ENCODE assay signal across 19 cellular contexts in genomic region chr2:106176446-106177110, GRCh38. TPM values are rescaled to one million over a fixed set of nuclear protein-coding genes. Genes with fewer than 3 reads are reported as not detected.
DNase-seq lines count a peak whose midpoint lies in the region; ATAC-seq, FAIRE-seq and TF ChIP-seq lines count a peak whose summit lies in the region.
"Had no signal": no experiment of that assay in that cellular context is flagged by ENCODE, and none has a peak within 500 bp of the region (broad histone marks: within the 10 kb centered on the region; RNA-seq: fewer than 3 reads in every experiment).

No MANE protein-coding gene starts in this region.

- H3K4ac ChIP-seq in trophoblast cell (ENCODE audit: low read depth, low read length), result peak overlapping the region; percentile 14

- H3K4me3 ChIP-seq in CD4-positive, alpha-beta memory T cell (ENCODE audit: low read length in 2 of 2), result no peak overlapping the region
- H3K4me3 ChIP-seq in HEK293 (ENCODE audit: low read depth, low read length) (no peak overlapping the region), bronchial epithelial cell (ENCODE audit: low read depth, low read length) (no peak overlapping the region), trophoblast cell (ENCODE audit: low read depth, low read length) (no peak overlapping the region)
- H3K4me3 ChIP-seq: GM12878 had no signal

- H3K23ac ChIP-seq in trophoblast cell (ENCODE audit: low read length), result no peak overlapping the region

- H3K9me3 Mint-ChIP-seq in CD4-positive, alpha-beta memory T cell, result no peaks in the 10 kb centered on the region
- H3K9me3 Mint-ChIP-seq in stimulated activated naive B cell treated with anti-CD40 and anti-IgM and Interleukin-4, amounts not matched to agents 10 μg/mL and 1 μg/mL and 100 μg/mL, for 72 hours, result no peaks in the 10 kb centered on the region
- no peaks in the 10 kb centered on the region for H3K9me3 Mint-ChIP-seq in activated naive CD8-positive, alpha-beta T cell treated with anti-CD3 and anti-CD28 coated beads, Interleukin-2, amount 50 U/mL, for 24 hours

- H2BK5ac ChIP-seq in trophoblast cell (ENCODE audit: low read depth, low read length, poor library complexity), result no peak overlapping the region

- CTCF ChIA-PET in CD4-positive, alpha-beta memory T cell (lab: Charles Lee; ENCODE audit: partially characterized antibody), result no interaction called here
- CTCF ChIA-PET in HEK293 (lab: Yijun Ruan, JAX), result interaction anchor here (0.7 to 1.0 kb wide), 2 partner anchors 17 to 72 kb away, joined by 3 read pairs; no protein-coding TSS in a partner anchor

- WGBS in trophoblast cell (ENCODE audit: extremely low coverage, insufficient coverage, insufficient read length), result no CpG with 5 or more reads among the region's 10 CpGs

- H3K18ac ChIP-seq in trophoblast cell (ENCODE audit: low read length), result no peak overlapping the region

- H2AFZ ChIP-seq in trophoblast cell (ENCODE audit: insufficient read depth, low read length, poor library complexity), result no peak overlapping the region

- no peaks in the 10 kb centered on the region for H3K9me3 ChIP-seq in CD4-positive, alpha-beta memory T cell (ENCODE audit: control insufficient read depth in 1 of 2, low read length in 2 of 2)
- H3K9me3 ChIP-seq in HEK293 (ENCODE audit: control insufficient read depth, insufficient read depth, low read depth, low read length), result no peaks in the 10 kb centered on the region
- no peaks in the 10 kb centered on the region for H3K9me3 ChIP-seq in trophoblast cell (ENCODE audit: insufficient read depth, low read depth, low read length)
- H3K9me3 ChIP-seq: BE2C, SK-N-SH had no signal

- H3K27me3 Mint-ChIP-seq in CD4-positive, alpha-beta memory T cell, result no peaks in the 10 kb centered on the region
- H3K27me3 Mint-ChIP-seq in stimulated activated naive B cell treated with anti-CD40 and anti-IgM and Interleukin-4, amounts not matched to agents 10 μg/mL and 1 μg/mL and 100 μg/mL, for 72 hours, result no peaks in the 10 kb centered on the region
- H3K27me3 Mint-ChIP-seq in activated naive CD8-positive, alpha-beta T cell treated with anti-CD3 and anti-CD28 coated beads, Interleukin-2, amount 50 U/mL, for 24 hours, result no peaks in the 10 kb centered on the region

- no peak overlapping the region for H4K8ac ChIP-seq in trophoblast cell (ENCODE audit: low read depth, low read length)

- intact Hi-C loops in CD4-positive, alpha-beta memory T cell (cut with micrococcal nuclease), result no loop called here

- H2AK5ac ChIP-seq in trophoblast cell (ENCODE audit: low read length), result no peak overlapping the region

- no peak overlapping the region for H3K4me3 Mint-ChIP-seq in CD4-positive, alpha-beta memory T cell
- no peak overlapping the region for H3K4me3 Mint-ChIP-seq in stimulated activated naive B cell treated with anti-CD40 and anti-IgM and Interleukin-4, amounts not matched to agents 10 μg/mL and 1 μg/mL and 100 μg/mL, for 72 hours
- no peak overlapping the region for H3K4me3 Mint-ChIP-seq in activated naive CD8-positive, alpha-beta T cell treated with anti-CD3 and anti-CD28 coated beads, Interleukin-2, amount 50 U/mL, for 24 hours

- H3K4me1 ChIP-seq in CD4-positive, alpha-beta memory T cell (ENCODE audit: insufficient read depth, low read length), result peaks cover 12% of the 10 kb centered on the region
- H3K4me1 ChIP-seq in HEK293 (ENCODE audit: control insufficient read depth, insufficient read depth, low read length) (no peaks in the 10 kb centered on the region), trophoblast cell (ENCODE audit: control insufficient read depth in 1 of 2, insufficient read depth in 2 of 2, low read length in 2 of 2) (no peaks in the 10 kb centered on the region)
- H3K4me1 ChIP-seq: BE2C had no signal

- POLR2A ChIA-PET in CD4-positive, alpha-beta memory T cell (lab: Charles Lee; ENCODE audit: partially characterized antibody), result no interaction called here
- POLR2A ChIA-PET in HEK293 (lab: Yijun Ruan, JAX), result no interaction called here

- H3K9ac ChIP-seq in trophoblast cell (ENCODE audit: low read length), result no peak overlapping the region
- H3K9ac ChIP-seq: KMS-11, SK-N-SH had no signal

- H3K4me1 Mint-ChIP-seq in CD4-positive, alpha-beta memory T cell, result peaks cover 31 to 66% (median 47%) of the 10 kb centered on the region in 4 donors
- peaks cover 42 to 88% of the 10 kb centered on the region in 2 donors for H3K4me1 Mint-ChIP-seq in stimulated activated naive B cell treated with anti-CD40 and anti-IgM and Interleukin-4, amounts not matched to agents 10 μg/mL and 1 μg/mL and 100 μg/mL, for 72 hours
- peaks cover 49% of the 10 kb centered on the region for H3K4me1 Mint-ChIP-seq in activated naive CD8-positive, alpha-beta T cell treated with anti-CD3 and anti-CD28 coated beads, Interleukin-2, amount 50 U/mL, for 24 hours

- H4K12ac ChIP-seq in trophoblast cell (ENCODE audit: low read depth, low read length), result no peak overlapping the region

- TF ChIP-seq CTCF in HEK293 (tag by site-specific recombination; IDR thresholded peaks at IDR 0.05) (no peak), bronchial epithelial cell (IDR thresholded peaks at IDR 0.05; ENCODE audit: insufficient read depth, low read length, severe bottlenecking) (no peak)

- peaks cover 4 to 10% of the 10 kb centered on the region in 2 donors for H3K36me3 Mint-ChIP-seq in CD4-positive, alpha-beta memory T cell
- H3K36me3 Mint-ChIP-seq in stimulated activated naive B cell treated with anti-CD40 and anti-IgM and Interleukin-4, amounts not matched to agents 10 μg/mL and 1 μg/mL and 100 μg/mL, for 72 hours, result peaks cover 20 to 40% of the 10 kb centered on the region in 2 donors
- peaks cover 4% of the 10 kb centered on the region for H3K36me3 Mint-ChIP-seq in activated naive CD8-positive, alpha-beta T cell treated with anti-CD3 and anti-CD28 coated beads, Interleukin-2, amount 50 U/mL, for 24 hours (ENCODE audit: low read depth)

- peak; percentile 43 for FAIRE-seq in bronchial epithelial cell (lab: Jason Lieb, UNC)
- FAIRE-seq: GM12878 had no signal

- no peak for ATAC-seq in stimulated activated naive B cell treated with anti-CD40 and anti-IgM and Interleukin-4, amounts not matched to agents 10 μg/mL and 1 μg/mL and 100 μg/mL, for 72 hours (replicated peaks)
- ATAC-seq in activated naive CD8-positive, alpha-beta T cell treated with anti-CD3 and anti-CD28 coated beads, Interleukin-2, amount 50 U/mL, for 24 hours, result no peak

- no peak for DNase-seq in CD4-positive, alpha-beta memory T cell
- no peak for DNase-seq in bronchial epithelial cell (ENCODE audit: low read depth)
- no peak for DNase-seq in trophoblast cell
- DNase-seq in stimulated activated CD4-positive, alpha-beta T cell treated with anti-CD3 and anti-CD28 coated beads, Interleukin-15, amount 100 ng/mL, for 24 hours, result no peak
- no peak for DNase-seq in stimulated activated naive B cell treated with anti-CD40 and anti-IgM and Interleukin-4, amounts not matched to agents 10 μg/mL and 1 μg/mL and 100 μg/mL, for 72 hours
- DNase-seq in hippocampal formation (lab: John Stamatoyannopoulos, UW), result no peak
- no peak for DNase-seq in activated naive CD8-positive, alpha-beta T cell treated with anti-CD3 and anti-CD28 coated beads, Interleukin-2, amount 50 U/mL, for 24 hours
- DNase-seq: BE2C, DMS53, HCEC 1CT, NCI-H1105 treated with DMSO at 0.1 percent for 48 hours, NCI-H187, NCI-H446 treated with DMSO at 0.1 percent for 48 hours, NCI-H748 treated with DMSO at 0.1 percent for 48 hours, Right ventricle myocardium superior, SK-N-SH had no signal

- no peak overlapping the region for H3K27ac ChIP-seq in CD4-positive, alpha-beta memory T cell (ENCODE audit: low read depth, low read length)
- H3K27ac ChIP-seq in HEK293 (ENCODE audit: extremely low read depth, low read depth, low read length) (no peak overlapping the region), trophoblast cell (ENCODE audit: low read depth, low read length) (no peak overlapping the region)
- H3K27ac ChIP-seq: KMS-11 had no signal

- H3K27ac Mint-ChIP-seq in CD4-positive, alpha-beta memory T cell, result peak overlapping the region in 4 of 7 donors; percentile 2 to 75 (median 54)
- H3K27ac Mint-ChIP-seq in stimulated activated naive B cell treated with anti-CD40 and anti-IgM and Interleukin-4, amounts not matched to agents 10 μg/mL and 1 μg/mL and 100 μg/mL, for 72 hours, result no peak overlapping the region
- no peak overlapping the region for H3K27ac Mint-ChIP-seq in activated naive CD8-positive, alpha-beta T cell treated with anti-CD3 and anti-CD28 coated beads, Interleukin-2, amount 50 U/mL, for 24 hours

- H3K14ac ChIP-seq in trophoblast cell (ENCODE audit: low read length), result no peak overlapping the region

- H3K27me3 ChIP-seq in CD4-positive, alpha-beta memory T cell (ENCODE audit: insufficient read depth, low read length), result no peaks in the 10 kb centered on the region
- no peaks in the 10 kb centered on the region for H3K27me3 ChIP-seq in bronchial epithelial cell (ENCODE audit: control insufficient read depth, insufficient read depth, low read length)
- no peaks in the 10 kb centered on the region for H3K27me3 ChIP-seq in trophoblast cell (ENCODE audit: insufficient read depth, low read length)
- H3K27me3 ChIP-seq: BE2C had no signal

- H3K4me2 ChIP-seq in trophoblast cell (ENCODE audit: low read length), result no peak overlapping the region
- H3K4me2 ChIP-seq: KMS-11, SK-N-SH had no signal

- H2BK12ac ChIP-seq in trophoblast cell (ENCODE audit: low read length), result no peak overlapping the region

- no peaks in the 10 kb centered on the region for H3K36me3 ChIP-seq in CD4-positive, alpha-beta memory T cell (ENCODE audit: insufficient read depth, low read length)
- H3K36me3 ChIP-seq in HEK293 (ENCODE audit: control insufficient read depth in 2 of 2, insufficient read depth in 1 of 2, low read length in 2 of 2) (peaks cover 0 to 3% of the 10 kb centered on the region in 2 experiments; a peak in 1 of 3 replicates), bronchial epithelial cell (ENCODE audit: control insufficient read depth, insufficient read depth, low read length) (peaks cover 4% of the 10 kb centered on the region), trophoblast cell (ENCODE audit: control insufficient read depth in 1 of 2, insufficient read depth in 2 of 2, low read length in 2 of 2) (peaks cover 3% of the 10 kb centered on the region in 2 experiments)
- H3K36me3 ChIP-seq: BE2C had no signal

- no peak overlapping the region for H2BK120ac ChIP-seq in trophoblast cell (ENCODE audit: insufficient read depth, low read length, poor library complexity)

- no peak overlapping the region for H4K91ac ChIP-seq in trophoblast cell (ENCODE audit: low read depth, low read length)

- H3K79me1 ChIP-seq in trophoblast cell (ENCODE audit: low read length), result no peaks in the 10 kb centered on the region

- no peaks in the 10 kb centered on the region for H3K79me2 ChIP-seq in trophoblast cell (ENCODE audit: control insufficient read depth, insufficient read depth, low read length, poor library complexity)

TF ChIP-seq in HEK293, 187 proteins besides CTCF, POLR2A, EP300 and RAD21:
- TF ChIP-seq FEZF1 (tag by site-specific recombination; IDR thresholded peaks at IDR 0.05) (peak; percentile 90), ZIC2 (tag by site-specific recombination; IDR thresholded peaks at IDR 0.05) (peak; percentile 41), ZNF792 (tag by site-specific recombination; IDR thresholded peaks at IDR 0.05) (no peak)

RNA-seq across cellular contexts. Expression of gene UXS1, which starts 17.5 kb away (rescaled TPM):
- total RNA-seq in CD4-positive, alpha-beta memory T cell, result 100 to 1,000 TPM; 143 to 150 TPM
- polyA plus RNA-seq in CD4-positive, alpha-beta memory T cell, result 10 to 100 TPM; 87.2 to 91.8 TPM
- total RNA-seq in bronchial epithelial cell, result 41.6 and 55.8 TPM in 2 replicates
- 49.0 and 50.2 TPM in 2 replicates for polyA plus RNA-seq in trophoblast cell (2013)

Comparison
In these comparisons a context has a peak if more than half of its experiments do, and no peak if none do; other contexts are left out.
1. H3K27ac Mint-ChIP-seq: peak in CD4-positive, alpha-beta memory T cell (4 of 7); none in stimulated activated naive B cell treated with anti-CD40 and anti-IgM and Interleukin-4, amounts not matched to agents 10 μg/mL and 1 μg/mL and 100 μg/mL, for 72 hours (single experiment) and activated naive CD8-positive, alpha-beta T cell treated with anti-CD3 and anti-CD28 coated beads, Interleukin-2, amount 50 U/mL, for 24 hours (single experiment).